ENCODE assay signal across 4 cellular contexts in genomic region chr15:72669803-72670202, GRCh38. TPM values are rescaled to one million over a fixed set of nuclear protein-coding genes. Genes with fewer than 3 reads are reported as not detected.
"Had no signal": no experiment of that assay in that cellular context is flagged by ENCODE, and none has a peak within 500 bp of the region (broad histone marks: within the 10 kb centered on the region; RNA-seq: fewer than 3 reads in every experiment).

No MANE protein-coding gene starts in this region.

RNA-seq across cellular contexts. Expression of gene GOLGA6B, which starts 15.3 kb away (rescaled TPM):
- total RNA-seq: LHCN-M2, M059J, MCF 10A, NCI-H460 had no signal

RNA-seq across cellular contexts. Expression of gene HIGD2B, which starts 16.2 kb away (rescaled TPM):
- total RNA-seq: LHCN-M2, M059J, MCF 10A, NCI-H460 had no signal
